In the genomic region with DNA sequence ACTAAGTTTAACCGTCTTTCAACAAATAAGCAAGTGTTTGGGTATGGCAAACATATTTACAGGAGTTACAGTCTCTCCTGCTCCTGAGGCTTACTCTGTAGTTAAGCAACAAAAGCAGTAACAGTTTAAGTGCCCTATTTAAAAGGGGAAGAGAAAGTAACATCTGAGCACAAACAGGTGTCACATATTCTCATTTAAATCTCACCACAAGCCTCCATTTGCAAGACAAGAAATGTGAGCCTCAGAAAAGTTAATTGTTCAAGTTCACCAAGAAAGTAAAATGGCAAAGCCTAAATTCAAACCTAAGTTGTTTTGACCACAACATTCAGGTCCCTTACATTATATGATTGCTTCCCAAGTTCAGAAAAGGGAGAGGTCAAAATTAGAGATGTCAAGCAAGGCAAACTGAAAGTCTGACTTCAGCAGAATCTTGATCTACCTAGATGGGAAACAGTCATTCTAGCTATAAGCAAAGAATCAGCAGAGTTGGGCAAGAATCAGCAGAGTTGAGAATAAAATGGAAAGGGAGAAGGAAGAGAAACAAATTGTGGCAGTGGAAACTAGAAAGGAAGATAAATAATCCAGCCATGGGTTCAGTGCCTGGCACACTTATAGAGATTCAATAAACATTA, we compare ENCODE assay signal across 10 cellular contexts.
DNase-seq lines count a peak whose midpoint lies in the region; ATAC-seq and TF ChIP-seq lines count a peak whose summit lies in the region.
"Had no signal": no experiment of that assay in that cellular context is flagged by ENCODE, and none has a peak within 500 bp of the region (broad histone marks: within the 10 kb centered on the region; RNA-seq: fewer than 3 reads in every experiment).

No MANE protein-coding gene starts in this region.

- H3K9me3 Mint-ChIP-seq in WTC11, result no peaks in the 10 kb centered on the region
- H3K9me3 Mint-ChIP-seq: activated naive CD4-positive, alpha-beta T cell treated with anti-CD3 and anti-CD28 coated beads for 36 hours; neural crest cell had no signal

- H3K36me3 ChIP-seq in sigmoid colon, result no peaks in the 10 kb centered on the region

- no peaks in the 10 kb centered on the region for H3K27me3 Mint-ChIP-seq in WTC11 (ENCODE audit: low read depth)

- POLR2A ChIA-PET in WTC11 (lab: Charles Lee), result no interaction called here

- TF ChIP-seq CTCF in WTC11 (IDR thresholded peaks at IDR 0.05), result no peak
- no peak for TF ChIP-seq CTCF in omental fat pad (IDR thresholded peaks at IDR 0.05)
- no peak for TF ChIP-seq CTCF in coronary artery (IDR thresholded peaks at IDR 0.05)
- TF ChIP-seq CTCF in sigmoid colon (IDR thresholded peaks at IDR 0.05), result no peak

- H3K27ac ChIP-seq in coronary artery (no peak overlapping the region), sigmoid colon (no peak overlapping the region)

- CTCF ChIA-PET in WTC11 (lab: Charles Lee), result interaction anchor here (1.2 kb wide), 1 partner anchor 175 kb away, joined by 4 read pairs; no protein-coding TSS in a partner anchor

- TF ChIP-seq POLR2A in GM18505 (IDR thresholded peaks at IDR 0.05; ENCODE audit: borderline replicate concordance, extremely low read depth, insufficient read depth, insufficient read length), result peak; percentile 14
- no peak for TF ChIP-seq POLR2A in sigmoid colon (IDR thresholded peaks at IDR 0.05)

- peaks cover 79% of the 10 kb centered on the region for H3K4me1 Mint-ChIP-seq in WTC11

- peaks cover 21% of the 10 kb centered on the region for H3K36me3 Mint-ChIP-seq in WTC11

- no peaks in the 10 kb centered on the region for H3K9me3 ChIP-seq in sigmoid colon

- H3K4me3 ChIP-seq in coronary artery (no peak overlapping the region), sigmoid colon (no peak overlapping the region)

- ATAC-seq in GM18505 (IDR thresholded peaks at IDR 0.05; ENCODE audit: unreplicated experiment) (peak; percentile 87), GM21619 (IDR thresholded peaks at IDR 0.05; ENCODE audit: unreplicated experiment) (peak; percentile 91), HG03378 (IDR thresholded peaks at IDR 0.05; ENCODE audit: unreplicated experiment) (peak; percentile 84), WTC11 (peak; percentile 92), Right ventricle myocardium superior (ENCODE audit: poor library complexity) (no peak), omental fat pad (ENCODE audit: low FRiP score) (no peak)

- intact Hi-C loops in Right ventricle myocardium superior (cut with DNase I), result no loop called here
- intact Hi-C loops in sigmoid colon (cut with DNase I), result no loop called here

- H3K4me1 ChIP-seq in sigmoid colon, result peaks cover 0 to 17% (median 8%) of the 10 kb centered on the region in 4 donors

- peak overlapping the region; percentile 88 for H3K27ac Mint-ChIP-seq in WTC11
- H3K27ac Mint-ChIP-seq: activated naive CD4-positive, alpha-beta T cell treated with anti-CD3 and anti-CD28 coated beads for 36 hours had no signal

- no peaks in the 10 kb centered on the region for H3K27me3 ChIP-seq in sigmoid colon

- H3K4me3 Mint-ChIP-seq in WTC11, result peak overlapping the region; percentile 40
- H3K4me3 Mint-ChIP-seq: activated naive CD4-positive, alpha-beta T cell treated with anti-CD3 and anti-CD28 coated beads for 36 hours; neural crest cell had no signal

- WGBS in sigmoid colon, 2 donors, result 66 to 86% methylated on average over 1 of the region's 1 CpG

- TF ChIP-seq EP300 in sigmoid colon (IDR thresholded peaks at IDR 0.05), result no peak

- DNase-seq in WTC11 (ENCODE audit: low spot score), result no peak
- DNase-seq in Right ventricle myocardium superior, result no peak
- DNase-seq in omental fat pad (ENCODE audit: low spot score), result no peak
- no peak for DNase-seq in coronary artery (ENCODE audit: low spot score)
- no peak for DNase-seq in sigmoid colon
- DNase-seq: activated naive CD4-positive, alpha-beta T cell treated with anti-CD3 and anti-CD28 coated beads for 36 hours had no signal

TF ChIP-seq in WTC11, 78 proteins besides CTCF, POLR2A, EP300 and RAD21:
- no peak for TF ChIP-seq GRHL2 (CRISPR knock-in tag; IDR thresholded peaks at IDR 0.05; ENCODE audit: insufficient replicate concordance, severe bottlenecking)
- TF ChIP-seq, protein P1, sequence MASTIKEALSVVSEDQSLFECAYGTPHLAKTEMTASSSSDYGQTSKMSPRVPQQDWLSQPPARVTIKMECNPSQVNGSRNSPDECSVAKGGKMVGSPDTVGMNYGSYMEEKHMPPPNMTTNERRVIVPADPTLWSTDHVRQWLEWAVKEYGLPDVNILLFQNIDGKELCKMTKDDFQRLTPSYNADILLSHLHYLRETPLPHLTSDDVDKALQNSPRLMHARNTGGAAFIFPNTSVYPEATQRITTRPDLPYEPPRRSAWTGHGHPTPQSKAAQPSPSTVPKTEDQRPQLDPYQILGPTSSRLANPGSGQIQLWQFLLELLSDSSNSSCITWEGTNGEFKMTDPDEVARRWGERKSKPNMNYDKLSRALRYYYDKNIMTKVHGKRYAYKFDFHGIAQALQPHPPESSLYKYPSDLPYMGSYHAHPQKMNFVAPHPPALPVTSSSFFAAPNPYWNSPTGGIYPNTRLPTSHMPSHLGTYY (CRISPR knock-in tag; IDR thresholded peaks at IDR 0.05), result 0 out of 2 replicates have a peak, but pooled peaks have one; percentile 33

Comparison
In these comparisons a context has a peak if more than half of its experiments do, and no peak if none do; other contexts are left out.
1. ATAC-seq: peak in GM18505 (single experiment), GM21619 (single experiment), HG03378 (single experiment) and WTC11 (single experiment); none in Right ventricle myocardium superior (single experiment) and omental fat pad (single experiment).